ENCODE assay signal across 24 cellular contexts in genomic region chr5:151303666-151304065, GRCh38. TPM values are rescaled to one million over a fixed set of nuclear protein-coding genes. Genes with fewer than 3 reads are reported as not detected.
"Had no signal": no experiment of that assay in that cellular context is flagged by ENCODE, and none has a peak within 500 bp of the region (broad histone marks: within the 10 kb centered on the region; RNA-seq: fewer than 3 reads in every experiment).

Gene SLC36A3, minus strand, starts transcription at chr5:151303766. Its CDS starts 412 bp downstream, at chr5:151303354.

- H3K4me1 ChIP-seq: SJSA1 had no signal

- DNase-seq: IMR-90, Karpas-422, KG1, MG63, NCI-H1092, NCI-H1105 treated with DMSO at 0.1 percent for 48 hours, NCI-H1417 treated with DMSO at 0.1 percent for 48 hours, NCI-H146, NCI-H1694 treated with DMSO at 0.1 percent for 48 hours, NCI-H1930, NCI-H2081, NCI-H2171 treated with DMSO at 0.1 percent for 48 hours, NCI-H345, NCI-H524, NCI-H69, NCI-H774, Right ventricle myocardium superior, RPMI8226, SIG-M5 had no signal

- H3K36me3 ChIP-seq: MG63, SJSA1 had no signal

- H3K27me3 ChIP-seq: SJSA1 had no signal

- H3K9me3 ChIP-seq: MG63, SJSA1 had no signal

- ATAC-seq: HepG2 had no signal

- H3K4me3 ChIP-seq: MG63, SJSA1, SK-N-MC had no signal

- H3K27ac ChIP-seq: SJSA1, SK-N-MC had no signal

RNA-seq across cellular contexts. Expression of gene SLC36A3, which starts in this region (rescaled TPM):
- total RNA-seq: HepG2, HT1080, IMR-90, NCI-H460, Right ventricle myocardium superior, SJSA1 had no signal
- polyA plus RNA-seq: HepG2, IMR-90 had no signal
